ENCODE assay signal across 8 cellular contexts in the genomic region with DNA sequence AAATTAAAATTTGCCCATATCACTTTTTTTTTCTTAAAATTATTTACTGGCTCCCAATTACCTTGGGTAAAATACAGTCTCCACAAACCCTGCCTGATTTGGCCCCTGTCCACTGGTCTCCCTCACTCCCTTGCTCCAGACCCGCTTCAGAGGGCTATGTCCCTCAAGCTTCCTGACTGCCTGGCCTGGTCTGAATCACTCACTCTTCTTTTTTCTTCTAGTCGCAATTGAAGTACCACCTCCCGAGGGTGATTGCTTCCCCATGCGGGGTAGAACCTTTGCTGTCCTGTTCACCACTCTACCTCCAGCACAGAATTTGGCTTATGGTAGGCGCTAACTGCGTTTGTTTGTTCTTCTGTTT. TPM values are rescaled to one million over a fixed set of nuclear protein-coding genes. Genes with fewer than 3 reads are reported as not detected.
DNase-seq lines count a peak whose midpoint lies in the region; ATAC-seq and TF ChIP-seq lines count a peak whose summit lies in the region.
"Had no signal": no experiment of that assay in that cellular context is flagged by ENCODE, and none has a peak within 500 bp of the region (broad histone marks: within the 10 kb centered on the region; RNA-seq: fewer than 3 reads in every experiment).

No MANE protein-coding gene starts in this region.

- H3K27ac Mint-ChIP-seq in GM23338 (peak overlapping the region; percentile 95), T-helper 17 cell (peak overlapping the region; percentile 87)

- DNase-seq in GM23338 (ENCODE audit: low spot score): no peak
- no peak for DNase-seq in T-helper 17 cell
- no peak for DNase-seq in foreskin keratinocyte
- no peak for DNase-seq in GM03348 (ENCODE audit: low spot score)
- no peak for DNase-seq in DMS79 (lab: John Stamatoyannopoulos, UW)

- H3K36me3 ChIP-seq in GM23338 (ENCODE audit: insufficient read depth) (no peaks in the 10 kb centered on the region), skeletal muscle tissue (ENCODE audit: control insufficient read depth in 3 of 3, insufficient read depth in 3 of 3, low read length in 3 of 3) (peaks cover 11 to 30% (median 14%) of the 10 kb centered on the region in 3 donors)

- peaks cover 23% of the 10 kb centered on the region for H3K4me1 ChIP-seq in GM23338 (ENCODE audit: insufficient read depth)
- H3K4me1 ChIP-seq in foreskin keratinocyte: no peaks in the 10 kb centered on the region
- H3K4me1 ChIP-seq in skeletal muscle tissue (ENCODE audit: control insufficient read depth in 3 of 3, insufficient read depth in 3 of 3, low read length in 3 of 3): peaks cover 18 to 20% (median 20%) of the 10 kb centered on the region in 3 donors

- TF ChIP-seq CTCF in GM23338 (conservative IDR thresholded peaks at IDR 0.05; ENCODE audit: low read depth in 2 of 2) (no peak), foreskin keratinocyte (conservative IDR thresholded peaks at IDR 0.05) (no peak)

- H3K27me3 Mint-ChIP-seq in GM23338 (ENCODE audit: insufficient read depth, low read depth, poor library complexity) (peaks cover 15% of the 10 kb centered on the region), T-helper 17 cell (no peaks in the 10 kb centered on the region)

- H3K4me2 ChIP-seq in GM23338: peak overlapping the region; percentile 87

- no peaks in the 10 kb centered on the region for H3K27me3 ChIP-seq in GM23338 (ENCODE audit: insufficient read depth)
- no peaks in the 10 kb centered on the region for H3K27me3 ChIP-seq in foreskin keratinocyte
- H3K27me3 ChIP-seq in skeletal muscle tissue (ENCODE audit: control insufficient read depth in 3 of 3, insufficient read depth in 3 of 3, low read length in 3 of 3): no peaks in the 10 kb centered on the region

- H3K4me3 ChIP-seq in GM23338 (peak overlapping the region; percentile 74), skeletal muscle tissue (ENCODE audit: low read length in 3 of 3) (peak overlapping the region; percentile 81 to 94 (median 84))

- H3K4me3 Mint-ChIP-seq in GM23338: peak overlapping the region; percentile 87
- H3K4me3 Mint-ChIP-seq in T-helper 17 cell: peak overlapping the region; percentile 91

- H3K27ac ChIP-seq in GM23338 (ENCODE audit: low read depth) (peak overlapping the region; percentile 99), foreskin keratinocyte (peak overlapping the region; percentile 25), skeletal muscle tissue (ENCODE audit: low read depth, low read length) (peak overlapping the region; percentile 82)

- H3K4me1 Mint-ChIP-seq in GM23338: peaks cover 36% of the 10 kb centered on the region
- H3K4me1 Mint-ChIP-seq in T-helper 17 cell: peaks cover 13% of the 10 kb centered on the region

- H3F3A ChIP-seq in GM23338 (replicated peaks; ENCODE audit: low read depth): peaks cover 30% of the 10 kb centered on the region

- H3K9me3 ChIP-seq in T-helper 17 cell (ENCODE audit: control insufficient read depth, low read length, poor library complexity, severe bottlenecking): no peaks in the 10 kb centered on the region
- no peaks in the 10 kb centered on the region for H3K9me3 ChIP-seq in skeletal muscle tissue (ENCODE audit: control insufficient read depth in 3 of 3, low read length in 3 of 3)

- no peaks in the 10 kb centered on the region for H3K79me2 ChIP-seq in GM23338 (replicated peaks; ENCODE audit: insufficient read depth)

- peaks cover 18% of the 10 kb centered on the region for H3K36me3 Mint-ChIP-seq in GM23338 (ENCODE audit: low read depth)
- peaks cover 8% of the 10 kb centered on the region for H3K36me3 Mint-ChIP-seq in T-helper 17 cell (ENCODE audit: low read depth)

- ATAC-seq in GM23338 (peak; percentile 9), T-helper 17 cell (no peak), foreskin keratinocyte (no peak), HG03378 (IDR thresholded peaks at IDR 0.05; ENCODE audit: unreplicated experiment) (no peak)

- H3K9me3 Mint-ChIP-seq in GM23338: no peaks in the 10 kb centered on the region; the same call in 2 of the 3 replicates

- H2AFZ ChIP-seq in GM23338: no peak overlapping the region

- H4K20me1 ChIP-seq in GM23338 (replicated peaks; ENCODE audit: insufficient read depth): no peaks in the 10 kb centered on the region

- H3K9ac ChIP-seq in skeletal muscle tissue (ENCODE audit: low read depth in 1 of 3, low read length in 3 of 3): peak overlapping the region; percentile 66 to 87 (median 85)

- no peaks in the 10 kb centered on the region; the same call in 1 of the 2 replicates for H3K9me2 ChIP-seq in GM23338 (ENCODE audit: insufficient read depth)

TF ChIP-seq in GM23338, 12 proteins besides CTCF, POLR2A, EP300 and RAD21:
- TF ChIP-seq NANOG (IDR thresholded peaks at IDR 0.05; ENCODE audit: borderline replicate concordance) (no peak), REST (IDR thresholded peaks at IDR 0.05; ENCODE audit: unreplicated experiment) (no peak)
- TF ChIP-seq, protein P1, sequence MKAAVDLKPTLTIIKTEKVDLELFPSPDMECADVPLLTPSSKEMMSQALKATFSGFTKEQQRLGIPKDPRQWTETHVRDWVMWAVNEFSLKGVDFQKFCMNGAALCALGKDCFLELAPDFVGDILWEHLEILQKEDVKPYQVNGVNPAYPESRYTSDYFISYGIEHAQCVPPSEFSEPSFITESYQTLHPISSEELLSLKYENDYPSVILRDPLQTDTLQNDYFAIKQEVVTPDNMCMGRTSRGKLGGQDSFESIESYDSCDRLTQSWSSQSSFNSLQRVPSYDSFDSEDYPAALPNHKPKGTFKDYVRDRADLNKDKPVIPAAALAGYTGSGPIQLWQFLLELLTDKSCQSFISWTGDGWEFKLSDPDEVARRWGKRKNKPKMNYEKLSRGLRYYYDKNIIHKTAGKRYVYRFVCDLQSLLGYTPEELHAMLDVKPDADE (IDR thresholded peaks at IDR 0.05): no peak

RNA-seq across cellular contexts. Expression of gene PGAP3, which starts 0.6 kb away (rescaled TPM):
- 10.7 and 12.8 TPM in 2 replicates for total RNA-seq in GM23338 (2014; rRNA removed; shearing (Covaris generic))
- 7.0 and 8.2 TPM in 2 replicates for polyA plus RNA-seq in GM23338 (2016; fragmentation: Nextera tagmentation; extraction: Ambion mirVana)
- total RNA-seq in T-helper 17 cell: 10 to 100 TPM; 28.8 to 31.3 TPM
- 3.3 and 4.6 TPM in 2 replicates for total RNA-seq in foreskin keratinocyte
- 4.3 TPM in 2 replicates for polyA plus RNA-seq in foreskin keratinocyte
- 7.3 TPM for total RNA-seq in skeletal muscle tissue

RNA-seq across cellular contexts. Expression of gene ERBB2, which starts 11.4 kb away (rescaled TPM):
- total RNA-seq in GM23338 (2014; rRNA removed; shearing (Covaris generic)): 193 and 196 TPM in 2 replicates
- polyA plus RNA-seq in GM23338 (2016; fragmentation: Nextera tagmentation; extraction: Ambion mirVana): 44.9 and 46.2 TPM in 2 replicates
- total RNA-seq in T-helper 17 cell: 1 to 10 TPM; 1.3 to 3.5 TPM
- 38.8 and 39.2 TPM in 2 replicates for total RNA-seq in foreskin keratinocyte
- polyA plus RNA-seq in foreskin keratinocyte: 20.9 and 22.2 TPM in 2 replicates
- total RNA-seq in skeletal muscle tissue: 69.9 TPM

RNA-seq across cellular contexts. Expression of gene PNMT, which starts 20.2 kb away (rescaled TPM):
- 1.9 and 2.3 TPM in 2 replicates for total RNA-seq in GM23338 (2014; rRNA removed; shearing (Covaris generic))
- polyA plus RNA-seq in GM23338 (2016; fragmentation: Nextera tagmentation; extraction: Ambion mirVana) (2.5 and 4.4 TPM in 2 replicates), foreskin keratinocyte (0.06 TPM in 2 replicates)
- total RNA-seq in T-helper 17 cell (not detected), foreskin keratinocyte (not detected in 2 replicates), skeletal muscle tissue (0.52 TPM)
- total RNA-seq: HT1080 had no signal

RNA-seq across cellular contexts. Expression of gene TCAP, which starts 23.3 kb away (rescaled TPM):
- 0.74 and 2.1 TPM in 2 replicates for total RNA-seq in GM23338 (2014; rRNA removed; shearing (Covaris generic))
- polyA plus RNA-seq in GM23338 (2016; fragmentation: Nextera tagmentation; extraction: Ambion mirVana): 0.61 and 0.80 TPM in 2 replicates
- total RNA-seq in T-helper 17 cell: 1 to 10 TPM; 1.5 to 3.1 TPM
- 0.18 and 0.31 TPM in 2 replicates for total RNA-seq in foreskin keratinocyte
- 0.11 and 0.17 TPM in 2 replicates for polyA plus RNA-seq in foreskin keratinocyte
- 78.8 TPM for total RNA-seq in skeletal muscle tissue

RNA-seq across cellular contexts. Expression of gene MIEN1, which starts 41.9 kb away (rescaled TPM):
- total RNA-seq in GM23338 (2014; rRNA removed; shearing (Covaris generic)): 24.3 and 37.1 TPM in 2 replicates
- polyA plus RNA-seq in GM23338 (2016; fragmentation: Nextera tagmentation; extraction: Ambion mirVana) (91.8 and 106 TPM in 2 replicates), foreskin keratinocyte (78.4 and 83.5 TPM in 2 replicates)
- total RNA-seq in T-helper 17 cell (10 to 100 TPM; 36.9 to 41.8 TPM), foreskin keratinocyte (57.1 and 61.6 TPM in 2 replicates), skeletal muscle tissue (6.3 TPM)

Comparison
In these comparisons a context has a peak if more than half of its experiments do, and no peak if none do; other contexts are left out.
1. H3K27ac ChIP-seq: peak in every context shown above with its lines; median percentile 99 in GM23338; 82 in skeletal muscle tissue; 25 in foreskin keratinocyte.